ENCODE assay signal across 7 cellular contexts in the genomic region with DNA sequence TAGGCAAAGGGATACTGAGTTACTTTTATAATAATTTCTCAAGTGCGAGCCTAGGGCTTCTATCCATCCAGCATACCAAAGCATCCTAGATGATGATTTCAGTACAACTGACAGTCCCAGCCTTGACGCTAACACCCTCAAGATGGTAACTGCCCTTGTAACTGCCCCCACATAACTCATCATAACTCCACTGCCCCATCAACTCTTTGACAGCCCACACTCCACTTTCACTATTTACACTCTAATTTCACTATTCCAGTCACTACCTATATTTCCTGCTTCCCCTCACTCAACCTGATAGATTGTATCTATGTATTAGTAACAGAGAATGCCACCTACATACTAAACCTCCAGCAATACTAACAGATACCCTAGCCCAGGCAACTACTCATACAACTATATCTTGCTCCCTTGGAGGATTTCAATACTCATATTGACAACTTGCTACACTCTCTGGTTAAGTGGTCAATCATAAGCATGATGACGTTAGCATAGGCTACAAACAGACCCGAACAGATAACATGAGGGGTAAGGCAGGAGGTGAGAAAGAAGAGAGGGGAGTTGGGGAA.
"Had no signal": no experiment of that assay in that cellular context is flagged by ENCODE, and none has a peak within 500 bp of the region (broad histone marks: within the 10 kb centered on the region; RNA-seq: fewer than 3 reads in every experiment).

No MANE protein-coding gene starts in this region.

- DNase-seq: activated CD4-positive, alpha-beta T cell treated with anti-CD3 and anti-CD28 coated beads, Interleukin-2, amount 50 U/mL, for 1 hour; activated CD8-positive, alpha-beta memory T cell treated with anti-CD3 and anti-CD28 coated beads, Interleukin-2, amount 50 U/mL, for 4 hours; naive thymus-derived CD4-positive, alpha-beta T cell; substantia nigra; trophoblast cell had no signal

- H3K27me3 Mint-ChIP-seq: naive thymus-derived CD4-positive, alpha-beta T cell had no signal

- ATAC-seq: esophagus mucosa; naive thymus-derived CD4-positive, alpha-beta T cell; Right ventricle myocardium inferior had no signal
